Comparison of ENCODE assay signal across 8 cellular contexts in the genomic region with DNA sequence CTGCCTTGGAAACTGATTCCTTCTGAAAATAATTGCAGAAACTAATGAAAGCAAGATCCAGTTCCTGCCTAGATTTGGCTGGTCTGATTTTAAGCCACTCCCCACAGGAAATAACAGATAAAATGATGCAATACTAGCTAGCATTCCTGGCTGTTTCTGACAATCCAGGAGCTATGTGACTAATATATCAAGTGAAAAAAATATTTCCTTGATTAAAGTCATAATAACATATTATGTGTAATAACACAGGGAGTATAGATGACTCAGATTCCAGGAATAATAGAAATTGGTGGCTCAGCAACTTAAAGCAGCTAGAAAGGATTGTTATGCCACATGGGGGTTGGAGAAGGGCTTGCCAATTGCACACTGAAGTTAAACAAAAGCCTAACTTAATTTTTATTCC.
DNase-seq lines count a peak whose midpoint lies in the region; ATAC-seq and TF ChIP-seq lines count a peak whose summit lies in the region.

No MANE protein-coding gene starts in this region.

- CTCF ChIA-PET in CD4-positive, alpha-beta T cell (lab: Charles Lee) = no interaction called here

- no peak for TF ChIP-seq CTCF in CD4-positive, alpha-beta T cell (IDR thresholded peaks at IDR 0.05)

- H4K20me1 ChIP-seq in Karpas-422 (ENCODE audit: insufficient read depth, low read depth, low read length) = no peaks in the 10 kb centered on the region

- H3K4me1 ChIP-seq in Karpas-422 (ENCODE audit: low read length) = peaks cover 10% of the 10 kb centered on the region

- no peaks in the 10 kb centered on the region for H3K9me3 Mint-ChIP-seq in CD4-positive, alpha-beta T cell
- H3K9me3 Mint-ChIP-seq in activated T-cell treated with anti-CD3 and anti-CD28 coated beads, Interleukin-2, amount 50 U/mL, for 4 hours = no peaks in the 10 kb centered on the region

- H3K79me2 ChIP-seq in Karpas-422 (ENCODE audit: low read length) = no peaks in the 10 kb centered on the region

- no peaks in the 10 kb centered on the region for H3K9me3 ChIP-seq in CD4-positive, alpha-beta T cell (ENCODE audit: control insufficient read depth, low read length)
- no peaks in the 10 kb centered on the region for H3K9me3 ChIP-seq in Karpas-422 (ENCODE audit: low read length)

- no peaks in the 10 kb centered on the region for H3K9me2 ChIP-seq in Karpas-422 (replicated peaks; ENCODE audit: insufficient read depth, low read length)

- H3K9ac ChIP-seq in Karpas-422 (ENCODE audit: low read length) = no peak overlapping the region

- H3K36me3 Mint-ChIP-seq in CD4-positive, alpha-beta T cell (ENCODE audit: low read depth) = no peaks in the 10 kb centered on the region
- no peaks in the 10 kb centered on the region for H3K36me3 Mint-ChIP-seq in activated T-cell treated with anti-CD3 and anti-CD28 coated beads, Interleukin-2, amount 50 U/mL, for 4 hours (ENCODE audit: insufficient read depth)

- no peak overlapping the region for H3K27ac ChIP-seq in CD4-positive, alpha-beta T cell (ENCODE audit: low read depth, low read length)
- H3K27ac ChIP-seq in Karpas-422 (ENCODE audit: low read length) = no peak overlapping the region

- H3K27me3 Mint-ChIP-seq in CD4-positive, alpha-beta T cell = no peaks in the 10 kb centered on the region
- H3K27me3 Mint-ChIP-seq in activated T-cell treated with anti-CD3 and anti-CD28 coated beads, Interleukin-2, amount 50 U/mL, for 4 hours (ENCODE audit: low read depth) = no peaks in the 10 kb centered on the region

- no peak overlapping the region for H3K4me3 ChIP-seq in Karpas-422 (ENCODE audit: low read length)

- POLR2A ChIA-PET in CD4-positive, alpha-beta T cell (lab: Charles Lee) = no interaction called here

- no peaks in the 10 kb centered on the region for H3K4me1 Mint-ChIP-seq in CD4-positive, alpha-beta T cell (ENCODE audit: low read depth)
- H3K4me1 Mint-ChIP-seq in activated T-cell treated with anti-CD3 and anti-CD28 coated beads, Interleukin-2, amount 50 U/mL, for 4 hours (ENCODE audit: low read depth) = no peaks in the 10 kb centered on the region

- DNase-seq in H4 (ENCODE audit: low spot score) (peak; percentile 87), T1000 (lab: John Stamatoyannopoulos, UW) (peak; percentile 21), glomerular visceral epithelial cell (ENCODE audit: extremely low spot score) (peak; percentile 85), sciatic nerve (ENCODE audit: low spot score) (no peak), Karpas-422 (no peak)
- DNase-seq in CD4-positive, alpha-beta T cell = no peak
- no peak for DNase-seq in activated T-cell treated with anti-CD3 and anti-CD28 coated beads, Interleukin-2, amount 50 U/mL, for 4 hours

- H3K36me3 ChIP-seq in Karpas-422 (ENCODE audit: insufficient read depth, low read length) = no peaks in the 10 kb centered on the region

- no peaks in the 10 kb centered on the region for H3K27me3 ChIP-seq in CD4-positive, alpha-beta T cell (ENCODE audit: control insufficient read depth, insufficient read depth, low read length)
- no peaks in the 10 kb centered on the region for H3K27me3 ChIP-seq in Karpas-422 (ENCODE audit: low read length)

- H2AFZ ChIP-seq in Karpas-422 (ENCODE audit: low read length) = no peak overlapping the region

- no peak overlapping the region for H3K27ac Mint-ChIP-seq in CD4-positive, alpha-beta T cell

- peak; percentile 97 for ATAC-seq in sciatic nerve
- no peak for ATAC-seq in CD4-positive, alpha-beta T cell (ENCODE audit: poor library complexity)
- no peak for ATAC-seq in HG02840 (IDR thresholded peaks at IDR 0.05; ENCODE audit: low FRiP score, unreplicated experiment)
- ATAC-seq in activated T-cell treated with anti-CD3 and anti-CD28 coated beads, Interleukin-2, amount 50 U/mL, for 4 hours = no peak

- no peak overlapping the region for H3K4me3 Mint-ChIP-seq in CD4-positive, alpha-beta T cell
- H3K4me3 Mint-ChIP-seq in activated T-cell treated with anti-CD3 and anti-CD28 coated beads, Interleukin-2, amount 50 U/mL, for 4 hours = no peak overlapping the region

- no peak overlapping the region for H3K4me2 ChIP-seq in Karpas-422 (ENCODE audit: low read depth, low read length, poor library complexity, severe bottlenecking)

- intact Hi-C loops in sciatic nerve (cut with DNase I) = no loop called here
- intact Hi-C loops in CD4-positive, alpha-beta T cell (cut with DNase I, micrococcal nuclease) = no loop called here

Comparison
In these comparisons a context has a peak if more than half of its experiments do, and no peak if none do; other contexts are left out.
1. DNase-seq: peak in H4 (single experiment), T1000 (single experiment) and glomerular visceral epithelial cell (single experiment); none in sciatic nerve (single experiment), CD4-positive, alpha-beta T cell (0 of 10), activated T-cell treated with anti-CD3 and anti-CD28 coated beads, Interleukin-2, amount 50 U/mL, for 4 hours (single experiment) and Karpas-422 (single experiment).